ENCODE assay signal across 23 cellular contexts in genomic region chrX:8755813-8756212, GRCh38. TPM values are rescaled to one million over a fixed set of nuclear protein-coding genes. Genes with fewer than 3 reads are reported as not detected.
DNase-seq lines count a peak whose midpoint lies in the region; ATAC-seq, FAIRE-seq and TF ChIP-seq lines count a peak whose summit lies in the region.
"Had no signal": no experiment of that assay in that cellular context is flagged by ENCODE, and none has a peak within 500 bp of the region (broad histone marks: within the 10 kb centered on the region; RNA-seq: fewer than 3 reads in every experiment).

No MANE protein-coding gene starts in this region.

- H3K79me2 ChIP-seq in PC-3 (ENCODE audit: low read length) (no peaks in the 10 kb centered on the region), PC-9 (ENCODE audit: low read depth) (no peaks in the 10 kb centered on the region)

- POLR2A ChIA-PET in PC-3 (lab: Charles Lee; ENCODE audit: unreplicated experiment): no interaction called here
- POLR2A ChIA-PET in PC-9 (lab: Charles Lee; ENCODE audit: unreplicated experiment): no interaction called here

- no peaks in the 10 kb centered on the region for H3K9me2 ChIP-seq in PC-3 (replicated peaks; ENCODE audit: low read length)
- H3K9me2 ChIP-seq in PC-9 (ENCODE audit: insufficient read depth): no peaks in the 10 kb centered on the region

- H2AFZ ChIP-seq in PC-3 (ENCODE audit: low read length) (no peak overlapping the region), PC-9 (no peak overlapping the region)

- ATAC-seq in PC-3 (no peak), HG02973 (IDR thresholded peaks at IDR 0.05; ENCODE audit: unreplicated experiment) (no peak), GM21390 (IDR thresholded peaks at IDR 0.05; ENCODE audit: unreplicated experiment) (no peak)

- H3K27ac ChIP-seq in PC-3 (ENCODE audit: low read length) (no peak overlapping the region), PC-9 (no peak overlapping the region)

- H3K9ac ChIP-seq in PC-3 (ENCODE audit: low read length): no peak overlapping the region

- no peak for TF ChIP-seq CTCF in PC-3 (conservative IDR thresholded peaks at IDR 0.05; ENCODE audit: low read depth, low read length)
- TF ChIP-seq CTCF in bronchial epithelial cell (IDR thresholded peaks at IDR 0.05; ENCODE audit: insufficient read depth, low read length, severe bottlenecking): no peak
- TF ChIP-seq CTCF in PC-9 (conservative IDR thresholded peaks at IDR 0.05): no peak

- H3K36me3 ChIP-seq in PC-3 (ENCODE audit: low read depth, low read length) (no peaks in the 10 kb centered on the region), bronchial epithelial cell (ENCODE audit: control insufficient read depth, insufficient read depth, low read length) (no peaks in the 10 kb centered on the region), PC-9 (ENCODE audit: low read depth) (no peaks in the 10 kb centered on the region)
- H3K36me3 ChIP-seq: HAP-1 had no signal

- H3K27me3 ChIP-seq in PC-3 (ENCODE audit: low read length) (no peaks in the 10 kb centered on the region), bronchial epithelial cell (ENCODE audit: control insufficient read depth, insufficient read depth, low read length) (no peaks in the 10 kb centered on the region), PC-9 (ENCODE audit: insufficient read depth, low read depth) (no peaks in the 10 kb centered on the region)

- FAIRE-seq in bronchial epithelial cell (lab: Jason Lieb, UNC): no peak
- no peak for FAIRE-seq in frontal cortex (lab: Jason Lieb, UNC)
- FAIRE-seq: GM12891, GM18507, H54 had no signal

- H3K9me3 ChIP-seq in PC-3 (ENCODE audit: low read length): no peaks in the 10 kb centered on the region
- H3K9me3 ChIP-seq in PC-9 (ENCODE audit: insufficient read depth, low read depth): no peaks in the 10 kb centered on the region
- H3K9me3 ChIP-seq: HAP-1 had no signal

- H3K4me3 ChIP-seq in PC-3 (ENCODE audit: low read length) (no peak overlapping the region), bronchial epithelial cell (ENCODE audit: low read depth, low read length) (no peak overlapping the region), PC-9 (no peak overlapping the region)
- H3K4me3 ChIP-seq: HAP-1 had no signal

- H3K4me2 ChIP-seq in PC-3 (ENCODE audit: low read length) (no peak overlapping the region), PC-9 (no peak overlapping the region)

- DNase-seq in NCI-H226: peak; percentile 28
- peak; percentile 15 for DNase-seq in PC-3
- peak; percentile 73 for DNase-seq in bronchial epithelial cell (ENCODE audit: low read depth)
- DNase-seq in kidney tubule cell (ENCODE audit: low spot score): peak; percentile 80
- no peak for DNase-seq in frontal cortex (ENCODE audit: low spot score in 2 of 2)
- DNase-seq in PC-9: no peak
- DNase-seq: C1 segment of cervical spinal cord; Calu3; CD4-positive, alpha-beta memory T cell; DMS79 treated with DMSO at 0.1 percent for 48 hours; GF-D8; GOT3; HFFc6 had no signal

- H4K20me1 ChIP-seq in PC-3 (ENCODE audit: low read length): no peaks in the 10 kb centered on the region
- H4K20me1 ChIP-seq in PC-9 (ENCODE audit: insufficient read depth): no peaks in the 10 kb centered on the region

- CTCF ChIA-PET in PC-3 (lab: Charles Lee) (no interaction called here), PC-9 (lab: Charles Lee) (no interaction called here)

- BruUV-seq in PC-3 (replicated peaks; lab: Mats Ljungman, UMichigan) (no TSS peak), PC-9 (replicated peaks; lab: Mats Ljungman, UMichigan) (no TSS peak)

- intact Hi-C loops in PC-3 (cut with micrococcal nuclease) (no loop called here), PC-9 (cut with micrococcal nuclease; ENCODE audit: unreplicated experiment) (no loop called here)

- H3F3A ChIP-seq in PC-3 (ENCODE audit: low read length, unreplicated experiment) (peaks cover 5% of the 10 kb centered on the region), PC-9 (ENCODE audit: insufficient read depth, low read depth) (peaks cover 15% of the 10 kb centered on the region; the same call in 1 of the 2 replicates)

- H3K4me1 ChIP-seq in PC-3 (ENCODE audit: insufficient read depth, low read length) (peaks cover 37% of the 10 kb centered on the region), PC-9 (replicated peaks; ENCODE audit: insufficient read depth) (peaks cover 25% of the 10 kb centered on the region)
- H3K4me1 ChIP-seq: HAP-1 had no signal

RNA-seq across cellular contexts. Expression of gene ANOS1, which starts 23.9 kb away (rescaled TPM):
- total RNA-seq in PC-3 (2014; rRNA removed): 1.8 and 3.5 TPM in 2 replicates
- total RNA-seq in bronchial epithelial cell: 0.26 and 0.38 TPM in 2 replicates
- total RNA-seq in frontal cortex: 23.2 TPM
- total RNA-seq in PC-9 (2021): 0.22 and 0.90 TPM in 2 replicates
- total RNA-seq: Daoy, G401 had no signal

RNA-seq across cellular contexts. Expression of gene FAM9A, which starts 45.4 kb away (rescaled TPM):
- total RNA-seq in PC-3 (2014; rRNA removed): not detected in 2 replicates
- total RNA-seq in bronchial epithelial cell: not detected in 2 replicates
- total RNA-seq in frontal cortex: not detected
- total RNA-seq in PC-9 (2021): not detected in 2 replicates
- total RNA-seq: A172; A673; Calu3; CD4-positive, alpha-beta memory T cell; Daoy; G401; HFFc6 had no signal

Comparison
In these comparisons a context has a peak if more than half of its experiments do, and no peak if none do; other contexts are left out.
1. DNase-seq: peak in NCI-H226 (single experiment), PC-3 (single experiment), bronchial epithelial cell (single experiment) and kidney tubule cell (single experiment); none in frontal cortex (0 of 2) and PC-9 (0 of 2).